23 cellular contexts compared by ENCODE assay signal in genomic region chr11:74735566-74735965, GRCh38. TPM values are rescaled to one million over a fixed set of nuclear protein-coding genes. Genes with fewer than 3 reads are reported as not detected.
DNase-seq lines count a peak whose midpoint lies in the region; ATAC-seq and TF ChIP-seq lines count a peak whose summit lies in the region.
"Had no signal": no experiment of that assay in that cellular context is flagged by ENCODE, and none has a peak within 500 bp of the region (broad histone marks: within the 10 kb centered on the region; RNA-seq: fewer than 3 reads in every experiment).

No MANE protein-coding gene starts in this region.

- POLR2A ChIA-PET in HEK293 (lab: Yijun Ruan, JAX), result no interaction called here

- H3K9me3 ChIP-seq in HEK293 (ENCODE audit: control insufficient read depth, insufficient read depth, low read depth, low read length) (no peaks in the 10 kb centered on the region), neural progenitor cell (ENCODE audit: low read depth) (peaks cover 3% of the 10 kb centered on the region)

- no peaks in the 10 kb centered on the region for H3K36me3 ChIP-seq in HEK293 (ENCODE audit: control insufficient read depth in 2 of 2, insufficient read depth in 1 of 2, low read length in 2 of 2)
- no peaks in the 10 kb centered on the region for H3K36me3 ChIP-seq in neural progenitor cell

- H3K27ac ChIP-seq in HEK293 (ENCODE audit: extremely low read depth, low read depth, low read length) (no peak overlapping the region), neural progenitor cell (no peak overlapping the region)

- H3K27ac Mint-ChIP-seq in central memory CD8-positive, alpha-beta T cell (ENCODE audit: low read depth), result no peak overlapping the region
- no peak overlapping the region for H3K27ac Mint-ChIP-seq in neural progenitor cell
- H3K27ac Mint-ChIP-seq: B cell, CD14-positive monocyte had no signal

- H3K4me3 ChIP-seq in HEK293 (ENCODE audit: low read depth, low read length), result no peak overlapping the region
- H3K4me3 ChIP-seq in neural progenitor cell, result no peak overlapping the region

- peaks cover 2% of the 10 kb centered on the region for H4K20me1 ChIP-seq in neural progenitor cell (ENCODE audit: low read depth)

- H3K4me3 Mint-ChIP-seq in central memory CD8-positive, alpha-beta T cell, result no peak overlapping the region
- no peak overlapping the region for H3K4me3 Mint-ChIP-seq in neural progenitor cell
- H3K4me3 Mint-ChIP-seq: B cell, CD14-positive monocyte had no signal

- CTCF ChIA-PET in HEK293 (lab: Yijun Ruan, JAX), result interaction anchor here (0.8 to 2.4 kb wide), 4 partner anchors 9 to 100 kb away, joined by 4 to 8 read pairs (median 5); no protein-coding TSS in a partner anchor

- H3K4me1 ChIP-seq in HEK293 (ENCODE audit: control insufficient read depth, insufficient read depth, low read length) (no peaks in the 10 kb centered on the region), neural progenitor cell (no peaks in the 10 kb centered on the region)

- H3K9me3 Mint-ChIP-seq in central memory CD8-positive, alpha-beta T cell, result no peaks in the 10 kb centered on the region
- peaks cover 7% of the 10 kb centered on the region for H3K9me3 Mint-ChIP-seq in neural progenitor cell

- H3K9ac ChIP-seq in neural progenitor cell, result no peak overlapping the region

- peaks cover 10% of the 10 kb centered on the region for H3K4me1 Mint-ChIP-seq in central memory CD8-positive, alpha-beta T cell
- peaks cover 6% of the 10 kb centered on the region for H3K4me1 Mint-ChIP-seq in neural progenitor cell

- peaks cover 64% of the 10 kb centered on the region for H3K27me3 Mint-ChIP-seq in central memory CD8-positive, alpha-beta T cell
- H3K27me3 Mint-ChIP-seq in neural progenitor cell (ENCODE audit: insufficient read depth, low read depth), result peaks cover 24% of the 10 kb centered on the region

- H3K4me2 ChIP-seq in neural progenitor cell, result no peak overlapping the region

- ATAC-seq in central memory CD8-positive, alpha-beta T cell (replicated peaks; ENCODE audit: extremely low read depth, poor library complexity, severe bottlenecking), result peak; percentile 77
- ATAC-seq: HCT116 had no signal

- H2AFZ ChIP-seq in neural progenitor cell (replicated peaks), result no peak overlapping the region

- peaks cover 49% of the 10 kb centered on the region for H3K27me3 ChIP-seq in neural progenitor cell

- TF ChIP-seq CTCF in HEK293 (tag by site-specific recombination; IDR thresholded peaks at IDR 0.05) (no peak), neural progenitor cell (IDR thresholded peaks at IDR 0.05) (no peak)

- H3K36me3 Mint-ChIP-seq in central memory CD8-positive, alpha-beta T cell (ENCODE audit: insufficient read depth), result no peaks in the 10 kb centered on the region
- no peaks in the 10 kb centered on the region for H3K36me3 Mint-ChIP-seq in neural progenitor cell

- H3K79me2 ChIP-seq in neural progenitor cell (ENCODE audit: low read depth), result no peaks in the 10 kb centered on the region

- DNase-seq in CD1c-positive myeloid dendritic cell (ENCODE audit: extremely low spot score), result peak; percentile 43
- peak; percentile 32 for DNase-seq in NCI-H69 (lab: John Stamatoyannopoulos, UW)
- DNase-seq in central memory CD8-positive, alpha-beta T cell (ENCODE audit: low spot score in 2 of 2), result no peak
- no peak for DNase-seq in neural progenitor cell (ENCODE audit: low spot score)
- no peak for DNase-seq in NCI-H2081 treated with DMSO at 0.1 percent for 48 hours (lab: John Stamatoyannopoulos, UW)
- no peak for DNase-seq in KG1 (lab: John Stamatoyannopoulos, UW)
- DNase-seq: Caco-2, DMS153, GDM1, Kasumi-1, NCI-H1105, NCI-H146, NCI-H2029, NCI-H226, NCI-H524, OCI-M1 had no signal

- H3F3A ChIP-seq in neural progenitor cell (ENCODE audit: low read depth), result peaks cover 9% of the 10 kb centered on the region

TF ChIP-seq in HEK293, 187 proteins besides CTCF, POLR2A, EP300 and RAD21:
- TF ChIP-seq SP7 (tag by site-specific recombination; IDR thresholded peaks at IDR 0.05), result peak; percentile 90
- 0 out of 2 replicates have a peak, but pooled peaks have one; percentile 54 for TF ChIP-seq ZNF112 (tag by site-specific recombination; IDR thresholded peaks at IDR 0.05)
- TF ChIP-seq ZNF473 (tag by site-specific recombination; IDR thresholded peaks at IDR 0.05), result no peak

RNA-seq across cellular contexts. Expression of gene CHRDL2, which starts 4.3 kb away (rescaled TPM):
- total RNA-seq in neural progenitor cell (ENCODE audit: low replicate concordance), result 0.06 TPM in 1 of 2 replicates, not detected in the other
- total RNA-seq: B cell; HT1080; MCF 10A; T-helper 1 cell treated with Interleukin-12 subunit alpha and Interleukin-12 subunit beta and Interleukin-4 antibody, amounts not matched to agents 30 ng/mL and 1 ng/mL, for 36 hours had no signal

RNA-seq across cellular contexts. Expression of gene RNF169, which starts 13.1 kb away (rescaled TPM):
- total RNA-seq in neural progenitor cell (ENCODE audit: low replicate concordance), result 22.3 and 30.2 TPM in 2 replicates

Comparison
In these comparisons a context has a peak if more than half of its experiments do, and no peak if none do; other contexts are left out.
1. DNase-seq: peak in CD1c-positive myeloid dendritic cell (single experiment) and NCI-H69 (single experiment); none in central memory CD8-positive, alpha-beta T cell (0 of 2), neural progenitor cell (single experiment), NCI-H2081 treated with DMSO at 0.1 percent for 48 hours (single experiment) and KG1 (single experiment).